ENCODE assay signal across 9 cellular contexts in genomic region chr13:78758549-78758948, GRCh38.
"Had no signal": no experiment of that assay in that cellular context is flagged by ENCODE, and none has a peak within 500 bp of the region (broad histone marks: within the 10 kb centered on the region; RNA-seq: fewer than 3 reads in every experiment).

No MANE protein-coding gene starts in this region.

- DNase-seq: GM23248, GOT3, H7, HFFc6, KG1 had no signal

- H3K4me1 ChIP-seq: HAP-1 had no signal

- H3K36me3 ChIP-seq: HAP-1 had no signal

- ATAC-seq: HCT116, HepG2 had no signal

- H3K27ac ChIP-seq: GM23248, HL-60 had no signal

- H3K4me3 ChIP-seq: GM23248, HAP-1 had no signal

- H3K9ac ChIP-seq: GM23248 had no signal
